ENCODE assay signal across 35 cellular contexts in the genomic region with DNA sequence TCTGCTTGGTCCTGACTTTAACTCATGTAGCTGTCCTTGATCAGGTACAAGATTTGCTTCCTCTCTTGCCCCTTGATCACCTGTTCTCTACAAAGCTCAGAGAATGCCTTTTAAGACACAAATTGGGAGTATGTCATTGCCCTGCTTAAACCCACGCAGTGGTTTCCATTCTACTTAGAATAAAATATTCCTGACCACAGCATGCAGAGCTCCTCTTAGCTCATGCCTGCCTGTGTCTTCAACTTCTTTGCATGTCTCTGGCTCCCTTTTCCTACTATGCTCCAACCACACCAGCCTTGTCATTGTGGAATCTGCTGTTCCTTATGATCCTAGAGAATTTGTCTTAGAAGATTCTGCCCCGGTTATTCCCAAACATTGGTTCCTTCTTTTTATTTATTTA.
"Had no signal": no experiment of that assay in that cellular context is flagged by ENCODE, and none has a peak within 500 bp of the region (broad histone marks: within the 10 kb centered on the region; RNA-seq: fewer than 3 reads in every experiment).

No MANE protein-coding gene starts in this region.

- H3K4me1 ChIP-seq: adrenal gland, body of pancreas, breast epithelium had no signal

- H3K9me3 Mint-ChIP-seq: activated CD4-positive, alpha-beta T cell treated with anti-CD3 and anti-CD28 coated beads, Interleukin-2, amount 10 ng/mL, durations not matched to agents 24 days and 14 days; activated CD8-positive, alpha-beta T cell treated with anti-CD3 and anti-CD28 coated beads for 36 hours; activated naive CD4-positive, alpha-beta T cell treated with anti-CD3 and anti-CD28 coated beads for 36 hours; activated naive CD4-positive, alpha-beta T cell treated with anti-CD3 and anti-CD28 coated beads, Interleukin-2, amount 50 U/mL, for 72 hours; activated T-cell treated with anti-CD3 and anti-CD28 coated beads, Interleukin-2, amount 50 U/mL, for 4 hours; activated T-helper 1 cell treated with anti-CD3 and anti-CD28 coated beads, Interleukin-12 subunit alpha, Interleukin-12 subunit beta, Interleukin-2, Interleukin-4 antibody, amounts not matched to agents 30 ng/mL and 10 ng/mL and 1 ng/mL, durations not matched to agents 14 hours and 24 hours and 36 hours; activated T-helper 17 cell treated with anti-CD3 and anti-CD28 coated beads, Interleukin-2, amount 50 U/mL, for 72 hours; T-helper 1 cell treated with Interleukin-12 subunit alpha and Interleukin-12 subunit beta and Interleukin-4 antibody, amounts not matched to agents 30 μg/mL and 1 μg/mL, for 36 hours; T-helper 2 cell treated with Interferon-gamma antibody and Interleukin-4, amounts not matched to agents 5 μg/mL and 100 μg/mL, for 36 hours had no signal

- H3K4me1 Mint-ChIP-seq: activated CD4-positive, alpha-beta T cell treated with anti-CD3 and anti-CD28 coated beads, Interleukin-2, amount 10 ng/mL, durations not matched to agents 24 days and 14 days; activated naive CD8-positive, alpha-beta T cell treated with anti-CD3 and anti-CD28 coated beads for 36 hours; activated T-helper 17 cell treated with anti-CD3 and anti-CD28 coated beads, Interleukin-2, amount 50 U/mL, for 72 hours had no signal

- H3K36me3 Mint-ChIP-seq: activated CD4-positive, alpha-beta memory T cell treated with anti-CD3 and anti-CD28 coated beads for 36 hours; activated naive CD4-positive, alpha-beta T cell treated with anti-CD3 and anti-CD28 coated beads, Interleukin-2, amount 50 U/mL, for 72 hours; activated naive CD8-positive, alpha-beta T cell treated with anti-CD3 and anti-CD28 coated beads for 36 hours had no signal

- H3K27me3 Mint-ChIP-seq: activated B cell treated with CpG ODN at 0.5 μM for 24 hours had no signal

- ATAC-seq: activated CD8-positive, alpha-beta T cell treated with anti-CD3 and anti-CD28 coated beads for 36 hours; activated naive CD4-positive, alpha-beta T cell treated with anti-CD3 and anti-CD28 coated beads, Interleukin-2, amount 50 U/mL, for 72 hours; activated T-cell treated with anti-CD3 and anti-CD28 coated beads, Interleukin-2, amount 50 U/mL, for 4 hours; activated T-cell treated with anti-CD3 and anti-CD28 coated beads, Interleukin-2, amount 50 U/mL, for 72 hours; activated T-helper 17 cell treated with anti-CD3 and anti-CD28 coated beads, Interleukin-2, amount 50 U/mL, for 72 hours; body of pancreas had no signal

- H3K36me3 ChIP-seq: adrenal gland, brain microvascular endothelial cell, breast epithelium had no signal

- H3K27ac Mint-ChIP-seq: activated B cell treated with CpG ODN at 0.5 μM for 24 hours; activated CD4-positive, alpha-beta memory T cell treated with anti-CD3 and anti-CD28 coated beads for 36 hours; activated CD4-positive, alpha-beta T cell treated with anti-CD3 and anti-CD28 coated beads, Interleukin-2, amount 10 ng/mL, durations not matched to agents 24 days and 14 days; activated CD8-positive, alpha-beta T cell treated with anti-CD3 and anti-CD28 coated beads for 36 hours; activated naive CD4-positive, alpha-beta T cell treated with anti-CD3 and anti-CD28 coated beads for 36 hours; activated naive CD4-positive, alpha-beta T cell treated with anti-CD3 and anti-CD28 coated beads, Interleukin-2, amount 50 U/mL, for 72 hours; activated naive CD8-positive, alpha-beta T cell treated with anti-CD3 and anti-CD28 coated beads for 36 hours; activated T-cell treated with anti-CD3 and anti-CD28 coated beads, Interleukin-2, amount 50 U/mL, for 72 hours; activated T-helper 1 cell treated with anti-CD3 and anti-CD28 coated beads, Interleukin-12 subunit alpha, Interleukin-12 subunit beta, Interleukin-2, Interleukin-4 antibody, amounts not matched to agents 30 ng/mL and 10 ng/mL and 1 ng/mL, durations not matched to agents 14 hours and 24 hours and 36 hours; activated T-helper 17 cell treated with anti-CD3 and anti-CD28 coated beads, Interleukin-2, amount 50 U/mL, for 72 hours; T-helper 1 cell treated with Interleukin-12 subunit alpha and Interleukin-12 subunit beta and Interleukin-4 antibody, amounts not matched to agents 30 μg/mL and 1 μg/mL, for 36 hours; T-helper 2 cell treated with Interferon-gamma antibody and Interleukin-4, amounts not matched to agents 5 μg/mL and 100 μg/mL, for 36 hours had no signal

- H3K27ac ChIP-seq: adrenal gland, body of pancreas, brain microvascular endothelial cell, breast epithelium, VCaP had no signal

- H3K27me3 ChIP-seq: body of pancreas, brain microvascular endothelial cell, breast epithelium had no signal

- H3K9me3 ChIP-seq: adrenal gland, body of pancreas, breast epithelium had no signal

- H3K4me3 Mint-ChIP-seq: activated B cell treated with CpG ODN at 0.5 μM for 24 hours; activated CD4-positive, alpha-beta memory T cell treated with anti-CD3 and anti-CD28 coated beads for 36 hours; activated CD4-positive, alpha-beta T cell treated with anti-CD3 and anti-CD28 coated beads, Interleukin-2, amount 10 ng/mL, durations not matched to agents 24 days and 14 days; activated CD8-positive, alpha-beta T cell treated with anti-CD3 and anti-CD28 coated beads for 36 hours; activated naive CD4-positive, alpha-beta T cell treated with anti-CD3 and anti-CD28 coated beads for 36 hours; activated naive CD8-positive, alpha-beta T cell treated with anti-CD3 and anti-CD28 coated beads for 36 hours; activated T-cell treated with anti-CD3 and anti-CD28 coated beads, Interleukin-2, amount 50 U/mL, for 4 hours; activated T-cell treated with anti-CD3 and anti-CD28 coated beads, Interleukin-2, amount 50 U/mL, for 72 hours; activated T-helper 1 cell treated with anti-CD3 and anti-CD28 coated beads, Interleukin-12 subunit alpha, Interleukin-12 subunit beta, Interleukin-2, Interleukin-4 antibody, amounts not matched to agents 30 ng/mL and 10 ng/mL and 1 ng/mL, durations not matched to agents 14 hours and 24 hours and 36 hours; activated T-helper 17 cell treated with anti-CD3 and anti-CD28 coated beads, Interleukin-2, amount 50 U/mL, for 72 hours; T-helper 1 cell treated with Interleukin-12 subunit alpha and Interleukin-12 subunit beta and Interleukin-4 antibody, amounts not matched to agents 30 μg/mL and 1 μg/mL, for 36 hours; T-helper 2 cell treated with Interferon-gamma antibody and Interleukin-4, amounts not matched to agents 5 μg/mL and 100 μg/mL, for 36 hours had no signal

- DNase-seq: activated B cell treated with CpG ODN at 0.5 μM for 24 hours; activated CD4-positive, alpha-beta memory T cell treated with anti-CD3 and anti-CD28 coated beads for 36 hours; activated CD4-positive, alpha-beta T cell treated with anti-CD3 and anti-CD28 coated beads for 4 hours; activated CD4-positive, alpha-beta T cell treated with anti-CD3 and anti-CD28 coated beads, Interleukin-2, amount 10 ng/mL, durations not matched to agents 24 days and 14 days; activated CD4-positive, alpha-beta T cell treated with anti-CD3 and anti-CD28 coated beads, Interleukin-2, amount 50 U/mL, for 1 hour; activated CD4-positive, alpha-beta T cell treated with anti-CD3 and anti-CD28 coated beads, Interleukin-2, amount 50 U/mL, for 4 hours; activated CD4-positive, CD25-positive, alpha-beta regulatory T cell treated with anti-CD3 and anti-CD28 coated beads, Interleukin-2, amount 50 U/mL, for 72 hours; activated CD8-positive, alpha-beta memory T cell treated with anti-CD3 and anti-CD28 coated beads, Interleukin-2, amount 50 U/mL, for 4 hours; activated CD8-positive, alpha-beta T cell treated with anti-CD3 and anti-CD28 coated beads for 36 hours; activated effector memory CD4-positive, alpha-beta T cell treated with anti-CD3 and anti-CD28 coated beads, Interleukin-2, amount 50 U/mL, for 16 hours; activated gamma-delta T cell treated with Interleukin-2 at 50 U/mL for 16 hours; activated naive CD4-positive, alpha-beta T cell; activated naive CD4-positive, alpha-beta T cell treated with anti-CD3 and anti-CD28 coated beads for 36 hours; activated naive CD4-positive, alpha-beta T cell treated with anti-CD3 and anti-CD28 coated beads, Interleukin-2, amount 50 U/mL, for 16 hours; activated naive CD8-positive, alpha-beta T cell treated with anti-CD3 and anti-CD28 coated beads for 36 hours; activated T-cell treated with anti-CD3 and anti-CD28 coated beads for 4 hours; activated T-cell treated with anti-CD3 and anti-CD28 coated beads, Interleukin-2, amount 50 U/mL, for 1 hour; activated T-cell treated with anti-CD3 and anti-CD28 coated beads, Interleukin-2, amount 50 U/mL, for 4 hours; activated T-cell treated with anti-CD3 and anti-CD28 coated beads, Interleukin-2, amount 50 U/mL, for 72 hours; adrenal gland; amniotic stem cell; aorta; body of pancreas; brain microvascular endothelial cell; central memory CD4-positive, alpha-beta T cell; T-helper 1 cell; T-helper 2 cell; T-helper 9 cell had no signal

- H3K4me3 ChIP-seq: adrenal gland, body of pancreas, breast epithelium had no signal
